ENCODE assay signal across 1 cellular context in genomic region chr16:87492721-87493554, GRCh38.
TF ChIP-seq lines count a peak whose summit lies in the region.

Gene ZCCHC14 (minus strand): TSS chr16:87493024. CDS start chr16:87492238, 786 bp downstream.

TF ChIP-seq in HepG2, 621 proteins besides CTCF, POLR2A, EP300 and RAD21 (continued from another document and continues in another):
- TF ChIP-seq, protein P1, sequence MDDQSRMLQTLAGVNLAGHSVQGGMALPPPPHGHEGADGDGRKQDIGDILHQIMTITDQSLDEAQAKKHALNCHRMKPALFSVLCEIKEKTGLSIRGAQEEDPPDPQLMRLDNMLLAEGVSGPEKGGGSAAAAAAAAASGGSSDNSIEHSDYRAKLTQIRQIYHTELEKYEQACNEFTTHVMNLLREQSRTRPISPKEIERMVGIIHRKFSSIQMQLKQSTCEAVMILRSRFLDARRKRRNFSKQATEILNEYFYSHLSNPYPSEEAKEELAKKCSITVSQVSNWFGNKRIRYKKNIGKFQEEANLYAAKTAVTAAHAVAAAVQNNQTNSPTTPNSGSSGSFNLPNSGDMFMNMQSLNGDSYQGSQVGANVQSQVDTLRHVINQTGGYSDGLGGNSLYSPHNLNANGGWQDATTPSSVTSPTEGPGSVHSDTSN (CRISPR knock-in tag; IDR thresholded peaks at IDR 0.05; ENCODE audit: borderline replicate concordance) = peak; percentile 63; the same call in 1 of the 2 replicates
- TF ChIP-seq, protein P2, sequence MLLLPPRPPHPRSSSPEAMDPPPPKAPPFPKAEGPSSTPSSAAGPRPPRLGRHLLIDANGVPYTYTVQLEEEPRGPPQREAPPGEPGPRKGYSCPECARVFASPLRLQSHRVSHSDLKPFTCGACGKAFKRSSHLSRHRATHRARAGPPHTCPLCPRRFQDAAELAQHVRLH (CRISPR knock-in tag; IDR thresholded peaks at IDR 0.05; ENCODE audit: borderline replicate concordance, low read depth) = peak; percentile 75; the same call in 1 of the 2 replicates
- TF ChIP-seq RFXAP (CRISPR knock-in tag; IDR thresholded peaks at IDR 0.05; ENCODE audit: borderline replicate concordance) = peak; percentile 85
- TF ChIP-seq, protein P3, sequence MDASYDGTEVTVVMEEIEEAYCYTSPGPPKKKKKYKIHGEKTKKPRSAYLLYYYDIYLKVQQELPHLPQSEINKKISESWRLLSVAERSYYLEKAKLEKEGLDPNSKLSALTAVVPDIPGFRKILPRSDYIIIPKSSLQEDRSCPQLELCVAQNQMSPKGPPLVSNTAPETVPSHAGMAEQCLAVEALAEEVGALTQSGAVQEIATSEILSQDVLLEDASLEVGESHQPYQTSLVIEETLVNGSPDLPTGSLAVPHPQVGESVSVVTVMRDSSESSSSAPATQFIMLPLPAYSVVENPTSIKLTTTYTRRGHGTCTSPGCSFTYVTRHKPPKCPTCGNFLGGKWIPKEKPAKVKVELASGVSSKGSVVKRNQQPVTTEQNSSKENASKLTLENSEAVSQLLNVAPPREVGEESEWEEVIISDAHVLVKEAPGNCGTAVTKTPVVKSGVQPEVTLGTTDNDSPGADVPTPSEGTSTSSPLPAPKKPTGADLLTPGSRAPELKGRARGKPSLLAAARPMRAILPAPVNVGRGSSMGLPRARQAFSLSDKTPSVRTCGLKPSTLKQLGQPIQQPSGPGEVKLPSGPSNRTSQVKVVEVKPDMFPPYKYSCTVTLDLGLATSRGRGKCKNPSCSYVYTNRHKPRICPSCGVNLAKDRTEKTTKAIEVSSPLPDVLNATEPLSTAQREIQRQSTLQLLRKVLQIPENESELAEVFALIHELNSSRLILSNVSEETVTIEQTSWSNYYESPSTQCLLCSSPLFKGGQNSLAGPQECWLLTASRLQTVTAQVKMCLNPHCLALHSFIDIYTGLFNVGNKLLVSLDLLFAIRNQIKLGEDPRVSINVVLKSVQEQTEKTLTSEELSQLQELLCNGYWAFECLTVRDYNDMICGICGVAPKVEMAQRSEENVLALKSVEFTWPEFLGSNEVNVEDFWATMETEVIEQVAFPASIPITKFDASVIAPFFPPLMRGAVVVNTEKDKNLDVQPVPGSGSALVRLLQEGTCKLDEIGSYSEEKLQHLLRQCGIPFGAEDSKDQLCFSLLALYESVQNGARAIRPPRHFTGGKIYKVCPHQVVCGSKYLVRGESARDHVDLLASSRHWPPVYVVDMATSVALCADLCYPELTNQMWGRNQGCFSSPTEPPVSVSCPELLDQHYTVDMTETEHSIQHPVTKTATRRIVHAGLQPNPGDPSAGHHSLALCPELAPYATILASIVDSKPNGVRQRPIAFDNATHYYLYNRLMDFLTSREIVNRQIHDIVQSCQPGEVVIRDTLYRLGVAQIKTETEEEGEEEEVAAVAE (CRISPR knock-in tag; IDR thresholded peaks at IDR 0.05; ENCODE audit: borderline replicate concordance) = no peak; the same call in 1 of the 2 replicates
- no peak for TF ChIP-seq MLLT10 (CRISPR knock-in tag; IDR thresholded peaks at IDR 0.05)
- no peak for TF ChIP-seq ARID2 (CRISPR knock-in tag; IDR thresholded peaks at IDR 0.05; ENCODE audit: borderline replicate concordance)
- TF ChIP-seq CREB1 (IDR thresholded peaks at IDR 0.05) = peak; percentile 84
- no peak for TF ChIP-seq CREB1 (CRISPR knock-in tag; IDR thresholded peaks at IDR 0.05)
- TF ChIP-seq ZNF160 (CRISPR knock-in tag; IDR thresholded peaks at IDR 0.05) = no peak
- TF ChIP-seq ATF1 (CRISPR knock-in tag; IDR thresholded peaks at IDR 0.05) = no peak
- peak; percentile 51; the same call in 1 of the 2 replicates for TF ChIP-seq ELF1 (CRISPR knock-in tag; IDR thresholded peaks at IDR 0.05)
- no peak for TF ChIP-seq TBP (CRISPR knock-in tag; IDR thresholded peaks at IDR 0.05)
- TF ChIP-seq, protein P4, sequence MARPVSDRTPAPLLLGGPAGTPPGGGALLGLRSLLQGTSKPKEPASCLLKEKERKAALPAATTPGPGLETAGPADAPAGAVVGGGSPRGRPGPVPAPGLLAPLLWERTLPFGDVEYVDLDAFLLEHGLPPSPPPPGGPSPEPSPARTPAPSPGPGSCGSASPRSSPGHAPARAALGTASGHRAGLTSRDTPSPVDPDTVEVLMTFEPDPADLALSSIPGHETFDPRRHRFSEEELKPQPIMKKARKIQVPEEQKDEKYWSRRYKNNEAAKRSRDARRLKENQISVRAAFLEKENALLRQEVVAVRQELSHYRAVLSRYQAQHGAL (CRISPR knock-in tag; IDR thresholded peaks at IDR 0.05; ENCODE audit: not compliant biosample characterization) = no peak
- TF ChIP-seq JDP2 (CRISPR knock-in tag; IDR thresholded peaks at IDR 0.05; ENCODE audit: borderline replicate concordance) = no peak
- no peak for TF ChIP-seq AHR (CRISPR knock-in tag; IDR thresholded peaks at IDR 0.05)
- TF ChIP-seq DNMT1 (CRISPR knock-in tag; IDR thresholded peaks at IDR 0.05) = no peak
- peak; percentile 96 for TF ChIP-seq RCOR2 (CRISPR knock-in tag; IDR thresholded peaks at IDR 0.05)
- TF ChIP-seq ZNF672 (CRISPR knock-in tag; IDR thresholded peaks at IDR 0.05) = no peak
- no peak for TF ChIP-seq ARNT (IDR thresholded peaks at IDR 0.05)
- TF ChIP-seq KAT2B (IDR thresholded peaks at IDR 0.05; ENCODE audit: borderline replicate concordance, low read depth, low read length) = no peak
- 0 out of 4 replicates have a peak, but pooled peaks of 1 of the 2 experiments have one; percentile 12 for TF ChIP-seq NR2F1 (CRISPR knock-in tag; IDR thresholded peaks at IDR 0.05)
- TF ChIP-seq POGK (CRISPR knock-in tag; conservative IDR thresholded peaks at IDR 0.05) = no peak
- peak; percentile 55; the same call in 1 of the 2 replicates for TF ChIP-seq RFX5 (IDR thresholded peaks at IDR 0.05; ENCODE audit: low read depth, low read length)
- TF ChIP-seq, protein P5, sequence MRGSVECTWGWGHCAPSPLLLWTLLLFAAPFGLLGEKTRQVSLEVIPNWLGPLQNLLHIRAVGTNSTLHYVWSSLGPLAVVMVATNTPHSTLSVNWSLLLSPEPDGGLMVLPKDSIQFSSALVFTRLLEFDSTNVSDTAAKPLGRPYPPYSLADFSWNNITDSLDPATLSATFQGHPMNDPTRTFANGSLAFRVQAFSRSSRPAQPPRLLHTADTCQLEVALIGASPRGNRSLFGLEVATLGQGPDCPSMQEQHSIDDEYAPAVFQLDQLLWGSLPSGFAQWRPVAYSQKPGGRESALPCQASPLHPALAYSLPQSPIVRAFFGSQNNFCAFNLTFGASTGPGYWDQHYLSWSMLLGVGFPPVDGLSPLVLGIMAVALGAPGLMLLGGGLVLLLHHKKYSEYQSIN (CRISPR knock-in tag; IDR thresholded peaks at IDR 0.05; ENCODE audit: borderline replicate concordance) = no peak
- TF ChIP-seq ZNF253 (CRISPR knock-in tag; IDR thresholded peaks at IDR 0.05; ENCODE audit: borderline replicate concordance) = no peak
- TF ChIP-seq, protein P6, sequence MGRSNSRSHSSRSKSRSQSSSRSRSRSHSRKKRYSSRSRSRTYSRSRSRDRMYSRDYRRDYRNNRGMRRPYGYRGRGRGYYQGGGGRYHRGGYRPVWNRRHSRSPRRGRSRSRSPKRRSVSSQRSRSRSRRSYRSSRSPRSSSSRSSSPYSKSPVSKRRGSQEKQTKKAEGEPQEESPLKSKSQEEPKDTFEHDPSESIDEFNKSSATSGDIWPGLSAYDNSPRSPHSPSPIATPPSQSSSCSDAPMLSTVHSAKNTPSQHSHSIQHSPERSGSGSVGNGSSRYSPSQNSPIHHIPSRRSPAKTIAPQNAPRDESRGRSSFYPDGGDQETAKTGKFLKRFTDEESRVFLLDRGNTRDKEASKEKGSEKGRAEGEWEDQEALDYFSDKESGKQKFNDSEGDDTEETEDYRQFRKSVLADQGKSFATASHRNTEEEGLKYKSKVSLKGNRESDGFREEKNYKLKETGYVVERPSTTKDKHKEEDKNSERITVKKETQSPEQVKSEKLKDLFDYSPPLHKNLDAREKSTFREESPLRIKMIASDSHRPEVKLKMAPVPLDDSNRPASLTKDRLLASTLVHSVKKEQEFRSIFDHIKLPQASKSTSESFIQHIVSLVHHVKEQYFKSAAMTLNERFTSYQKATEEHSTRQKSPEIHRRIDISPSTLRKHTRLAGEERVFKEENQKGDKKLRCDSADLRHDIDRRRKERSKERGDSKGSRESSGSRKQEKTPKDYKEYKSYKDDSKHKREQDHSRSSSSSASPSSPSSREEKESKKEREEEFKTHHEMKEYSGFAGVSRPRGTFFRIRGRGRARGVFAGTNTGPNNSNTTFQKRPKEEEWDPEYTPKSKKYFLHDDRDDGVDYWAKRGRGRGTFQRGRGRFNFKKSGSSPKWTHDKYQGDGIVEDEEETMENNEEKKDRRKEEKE (IDR thresholded peaks at IDR 0.05) = no peak
- TF ChIP-seq ZNF572 (CRISPR knock-in tag; IDR thresholded peaks at IDR 0.05) = 0 out of 2 replicates have a peak, but pooled peaks have one; percentile 43
- TF ChIP-seq ZBTB21 (CRISPR knock-in tag; IDR thresholded peaks at IDR 0.05) = no peak
- no peak for TF ChIP-seq ZNF484 (CRISPR knock-in tag; IDR thresholded peaks at IDR 0.05; ENCODE audit: borderline replicate concordance, low read depth)
- TF ChIP-seq ZMYM3 (CRISPR knock-in tag; IDR thresholded peaks at IDR 0.05) = peak; percentile 100
- no peak for TF ChIP-seq ZFAT (CRISPR knock-in tag; conservative IDR thresholded peaks at IDR 0.05)
- no peak for TF ChIP-seq SMC3 (IDR thresholded peaks at IDR 0.05; ENCODE audit: low read length)
- TF ChIP-seq ZBTB25 (CRISPR knock-in tag; IDR thresholded peaks at IDR 0.05) = peak; percentile 93
- TF ChIP-seq IKZF4 (CRISPR knock-in tag; IDR thresholded peaks at IDR 0.05; ENCODE audit: borderline replicate concordance, low read depth, not compliant biosample characterization) = no peak
- TF ChIP-seq CBFB (CRISPR knock-in tag; IDR thresholded peaks at IDR 0.05) = no peak
- no peak; the same call in 1 of the 2 replicates for TF ChIP-seq GPN1 (CRISPR knock-in tag; IDR thresholded peaks at IDR 0.05; ENCODE audit: borderline replicate concordance)
- TF ChIP-seq, protein P7, sequence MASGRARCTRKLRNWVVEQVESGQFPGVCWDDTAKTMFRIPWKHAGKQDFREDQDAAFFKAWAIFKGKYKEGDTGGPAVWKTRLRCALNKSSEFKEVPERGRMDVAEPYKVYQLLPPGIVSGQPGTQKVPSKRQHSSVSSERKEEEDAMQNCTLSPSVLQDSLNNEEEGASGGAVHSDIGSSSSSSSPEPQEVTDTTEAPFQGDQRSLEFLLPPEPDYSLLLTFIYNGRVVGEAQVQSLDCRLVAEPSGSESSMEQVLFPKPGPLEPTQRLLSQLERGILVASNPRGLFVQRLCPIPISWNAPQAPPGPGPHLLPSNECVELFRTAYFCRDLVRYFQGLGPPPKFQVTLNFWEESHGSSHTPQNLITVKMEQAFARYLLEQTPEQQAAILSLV (CRISPR knock-in tag; IDR thresholded peaks at IDR 0.05; ENCODE audit: borderline replicate concordance) = no peak; the same call in 1 of the 2 replicates
- TF ChIP-seq, protein P8, sequence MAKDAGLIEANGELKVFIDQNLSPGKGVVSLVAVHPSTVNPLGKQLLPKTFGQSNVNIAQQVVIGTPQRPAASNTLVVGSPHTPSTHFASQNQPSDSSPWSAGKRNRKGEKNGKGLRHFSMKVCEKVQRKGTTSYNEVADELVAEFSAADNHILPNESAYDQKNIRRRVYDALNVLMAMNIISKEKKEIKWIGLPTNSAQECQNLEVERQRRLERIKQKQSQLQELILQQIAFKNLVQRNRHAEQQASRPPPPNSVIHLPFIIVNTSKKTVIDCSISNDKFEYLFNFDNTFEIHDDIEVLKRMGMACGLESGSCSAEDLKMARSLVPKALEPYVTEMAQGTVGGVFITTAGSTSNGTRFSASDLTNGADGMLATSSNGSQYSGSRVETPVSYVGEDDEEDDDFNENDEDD (CRISPR knock-in tag; IDR thresholded peaks at IDR 0.05; ENCODE audit: borderline replicate concordance) = peak; percentile 64; the same call in 1 of the 2 replicates
- TF ChIP-seq TEAD3 (CRISPR knock-in tag; optimal IDR thresholded peaks at IDR 0.05; ENCODE audit: borderline replicate concordance) = no peak
- no peak for TF ChIP-seq TGIF2 (CRISPR knock-in tag; IDR thresholded peaks at IDR 0.05)
- TF ChIP-seq SMARCC2 (IDR thresholded peaks at IDR 0.05) = no peak
- TF ChIP-seq ZNF263 (CRISPR knock-in tag; IDR thresholded peaks at IDR 0.05) = peak; percentile 64; the same call in 1 of the 2 replicates
- no peak for TF ChIP-seq ZNF292 (CRISPR knock-in tag; IDR thresholded peaks at IDR 0.05; ENCODE audit: borderline replicate concordance, low read depth)
- peak; percentile 54 for TF ChIP-seq HNRNPLL (IDR thresholded peaks at IDR 0.05; ENCODE audit: low read depth, low read length, poor library complexity, severe bottlenecking)
- no peak for TF ChIP-seq TOE1 (CRISPR knock-in tag; IDR thresholded peaks at IDR 0.05)
- no peak for TF ChIP-seq TBX3 (IDR thresholded peaks at IDR 0.05; ENCODE audit: borderline replicate concordance)
- TF ChIP-seq ARID3A (IDR thresholded peaks at IDR 0.05; ENCODE audit: low read depth, low read length) = no peak; the same call in 1 of the 2 replicates
